ENCODE assay signal across 11 cellular contexts in the genomic region with DNA sequence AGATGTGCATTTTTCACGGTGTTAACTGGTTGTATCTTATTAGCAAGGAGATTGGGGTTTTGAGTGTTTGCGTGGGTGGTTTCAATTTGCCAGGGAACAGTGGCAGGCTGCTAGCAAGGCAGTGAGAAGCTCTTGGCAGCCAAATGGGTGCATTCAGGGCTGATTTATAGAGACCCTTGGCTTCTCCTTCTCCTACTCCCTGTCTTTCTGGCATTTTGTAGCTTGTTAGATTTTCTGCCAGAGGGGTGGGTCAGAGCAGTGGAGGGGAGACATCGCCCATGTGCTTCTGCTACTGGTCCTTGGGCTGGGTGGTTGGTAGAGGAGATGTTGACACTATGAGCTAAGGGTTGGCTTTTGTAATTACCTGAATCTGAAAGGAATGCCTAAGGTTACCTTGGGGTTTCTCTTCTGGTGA. TPM values are rescaled to one million over a fixed set of nuclear protein-coding genes. Genes with fewer than 3 reads are reported as not detected.
DNase-seq lines count a peak whose midpoint lies in the region; ATAC-seq and TF ChIP-seq lines count a peak whose summit lies in the region.
"Had no signal": no experiment of that assay in that cellular context is flagged by ENCODE, and none has a peak within 500 bp of the region (broad histone marks: within the 10 kb centered on the region; RNA-seq: fewer than 3 reads in every experiment).

No MANE protein-coding gene starts in this region.

- H3K4me3 ChIP-seq in gastroesophageal sphincter (no peak overlapping the region), HAP-1 (no peak overlapping the region)
- H3K4me3 ChIP-seq: ovary had no signal

- peaks cover 18 to 90% (median 21%) of the 10 kb centered on the region in 3 donors for H3K4me1 ChIP-seq in gastroesophageal sphincter
- H3K4me1 ChIP-seq in HAP-1: peaks cover 5% of the 10 kb centered on the region; the same call in 1 of the 2 replicates

- POLR2A ChIA-PET in T-cell (lab: Charles Lee): interaction anchor here (0.6 to 1.0 kb wide), 5 partner anchors 9 to 1354 kb away, joined by 3 to 7 read pairs (median 3); no protein-coding TSS in a partner anchor

- intact Hi-C loops in activated CD4-positive, alpha-beta T cell treated with anti-CD3 and anti-CD28 coated beads, Interleukin-2, amount 10 ng/mL, durations not matched to agents 24 days and 14 days (cut with micrococcal nuclease): no loop called here

- H3K27ac ChIP-seq in gastroesophageal sphincter: peak overlapping the region; percentile 91 to 99 (median 94)
- H3K27ac ChIP-seq: ovary had no signal

- no peaks in the 10 kb centered on the region for H3K27me3 Mint-ChIP-seq in activated CD4-positive, alpha-beta T cell treated with anti-CD3 and anti-CD28 coated beads, Interleukin-2, amount 10 ng/mL, durations not matched to agents 24 days and 14 days
- no peaks in the 10 kb centered on the region for H3K27me3 Mint-ChIP-seq in T-cell

- no peak for DNase-seq in activated CD4-positive, alpha-beta T cell treated with anti-CD3 and anti-CD28 coated beads, Interleukin-2, amount 10 ng/mL, durations not matched to agents 24 days and 14 days
- no peak for DNase-seq in activated CD4-positive, alpha-beta T cell treated with anti-CD3 and anti-CD28 coated beads for 48 hours
- DNase-seq in T-cell (no peak), HAP-1 (ENCODE audit: low spot score in 2 of 2) (no peak), NOMO-1 treated with dmso at 0.1 percent for 144 hours (lab: John Stamatoyannopoulos, UW; ENCODE audit: unreplicated experiment) (no peak)
- DNase-seq in stimulated activated effector memory CD8-positive, alpha-beta T cell treated with anti-CD3 and anti-CD28 coated beads, Interleukin-12 subunit alpha, Interleukin-12 subunit beta, amount 100 ng/mL, for 72 hours (ENCODE audit: low spot score in 2 of 2): no peak
- DNase-seq: ovary; stimulated activated CD4-positive, alpha-beta T cell treated with anti-CD3 and anti-CD28 coated beads, Interleukin-2, amount 100 ng/mL, for 24 hours; T-helper 9 cell had no signal

- H3K9me3 ChIP-seq in gastroesophageal sphincter: no peaks in the 10 kb centered on the region
- H3K9me3 ChIP-seq in HAP-1: no peaks in the 10 kb centered on the region
- H3K9me3 ChIP-seq: ovary had no signal

- H3K27me3 ChIP-seq in gastroesophageal sphincter (no peaks in the 10 kb centered on the region), HAP-1 (ENCODE audit: low read depth) (no peaks in the 10 kb centered on the region)
- H3K27me3 ChIP-seq: ovary had no signal

- ATAC-seq in T-cell (replicated peaks in 1 of 4): no peak
- no peak for ATAC-seq in gastroesophageal sphincter
- peak; percentile 49 for ATAC-seq in stimulated activated effector memory CD8-positive, alpha-beta T cell treated with anti-CD3 and anti-CD28 coated beads, Interleukin-12 subunit alpha, Interleukin-12 subunit beta, amount 100 ng/mL, for 72 hours
- ATAC-seq in GM21576 (IDR thresholded peaks at IDR 0.05; ENCODE audit: unreplicated experiment): no peak

- TF ChIP-seq POLR2A in gastroesophageal sphincter (IDR thresholded peaks at IDR 0.05): no peak

- peaks cover 33% of the 10 kb centered on the region for H3K4me1 Mint-ChIP-seq in activated CD4-positive, alpha-beta T cell treated with anti-CD3 and anti-CD28 coated beads, Interleukin-2, amount 10 ng/mL, durations not matched to agents 24 days and 14 days
- H3K4me1 Mint-ChIP-seq in T-cell: peaks cover 56 to 69% (median 63%) of the 10 kb centered on the region in 3 donors
- peaks cover 59% of the 10 kb centered on the region for H3K4me1 Mint-ChIP-seq in stimulated activated effector memory CD8-positive, alpha-beta T cell treated with anti-CD3 and anti-CD28 coated beads, Interleukin-12 subunit alpha, Interleukin-12 subunit beta, amount 100 ng/mL, for 72 hours

- no peak for TF ChIP-seq EP300 in gastroesophageal sphincter (IDR thresholded peaks at IDR 0.05)

- H3K4me3 Mint-ChIP-seq in activated CD4-positive, alpha-beta T cell treated with anti-CD3 and anti-CD28 coated beads, Interleukin-2, amount 10 ng/mL, durations not matched to agents 24 days and 14 days: no peak overlapping the region
- no peak overlapping the region for H3K4me3 Mint-ChIP-seq in T-cell
- H3K4me3 Mint-ChIP-seq in stimulated activated effector memory CD8-positive, alpha-beta T cell treated with anti-CD3 and anti-CD28 coated beads, Interleukin-12 subunit alpha, Interleukin-12 subunit beta, amount 100 ng/mL, for 72 hours: no peak overlapping the region

- no peak for TF ChIP-seq CTCF in gastroesophageal sphincter (IDR thresholded peaks at IDR 0.05)

- in situ Hi-C loops in HAP-1 (cut with MboI; ENCODE audit: low sequenced_read_pairs): loop anchor here (25.0 kb wide), 1 partner anchor 281 kb away; no protein-coding TSS in a partner anchor

- H3K36me3 Mint-ChIP-seq in activated CD4-positive, alpha-beta T cell treated with anti-CD3 and anti-CD28 coated beads, Interleukin-2, amount 10 ng/mL, durations not matched to agents 24 days and 14 days (ENCODE audit: low read depth): peaks cover 57% of the 10 kb centered on the region
- peaks cover 52% of the 10 kb centered on the region for H3K36me3 Mint-ChIP-seq in T-cell
- H3K36me3 Mint-ChIP-seq in stimulated activated effector memory CD8-positive, alpha-beta T cell treated with anti-CD3 and anti-CD28 coated beads, Interleukin-12 subunit alpha, Interleukin-12 subunit beta, amount 100 ng/mL, for 72 hours: peaks cover 78% of the 10 kb centered on the region

- no peaks in the 10 kb centered on the region for H3K9me3 Mint-ChIP-seq in activated CD4-positive, alpha-beta T cell treated with anti-CD3 and anti-CD28 coated beads, Interleukin-2, amount 10 ng/mL, durations not matched to agents 24 days and 14 days
- no peaks in the 10 kb centered on the region for H3K9me3 Mint-ChIP-seq in T-cell
- no peaks in the 10 kb centered on the region for H3K9me3 Mint-ChIP-seq in stimulated activated effector memory CD8-positive, alpha-beta T cell treated with anti-CD3 and anti-CD28 coated beads, Interleukin-12 subunit alpha, Interleukin-12 subunit beta, amount 100 ng/mL, for 72 hours

- WGBS in gastroesophageal sphincter (ENCODE audit: low coverage in 1 of 2), 2 donors: 39 to 61% methylated on average over 2 to 3 of the region's 3 CpGs

- CTCF ChIA-PET in T-cell (lab: Charles Lee): no interaction called here

- peaks cover 3 to 48% of the 10 kb centered on the region in 2 donors for H3K36me3 ChIP-seq in gastroesophageal sphincter
- H3K36me3 ChIP-seq in HAP-1 (replicated peaks): peaks cover 35% of the 10 kb centered on the region
- H3K36me3 ChIP-seq: ovary had no signal

- peak overlapping the region; percentile 0 for H3K27ac Mint-ChIP-seq in activated CD4-positive, alpha-beta T cell treated with anti-CD3 and anti-CD28 coated beads, Interleukin-2, amount 10 ng/mL, durations not matched to agents 24 days and 14 days
- H3K27ac Mint-ChIP-seq in T-cell: peak overlapping the region; percentile 51 to 59
- H3K27ac Mint-ChIP-seq in stimulated activated effector memory CD8-positive, alpha-beta T cell treated with anti-CD3 and anti-CD28 coated beads, Interleukin-12 subunit alpha, Interleukin-12 subunit beta, amount 100 ng/mL, for 72 hours: peak overlapping the region; percentile 61

RNA-seq across cellular contexts. Expression of gene CALM1, which starts 9.6 kb away (rescaled TPM):
- total RNA-seq in activated CD4-positive, alpha-beta T cell treated with anti-CD3 and anti-CD28 coated beads, Interleukin-2, amount 10 ng/mL, durations not matched to agents 24 days and 14 days: 471 and 482 TPM in 2 replicates
- total RNA-seq in T-cell (100 to 1,000 TPM; 642 to 952 (median 674) TPM), gastroesophageal sphincter (100 to 1,000 TPM; 425 to 902 (median 829) TPM)

Comparison
In these comparisons a context has a peak if more than half of its experiments do, and no peak if none do; other contexts are left out.
1. H3K27ac Mint-ChIP-seq: peak in every context shown above with its lines; median percentile 61 in stimulated activated effector memory CD8-positive, alpha-beta T cell treated with anti-CD3 and anti-CD28 coated beads, Interleukin-12 subunit alpha, Interleukin-12 subunit beta, amount 100 ng/mL, for 72 hours; 55 in T-cell; 0 in activated CD4-positive, alpha-beta T cell treated with anti-CD3 and anti-CD28 coated beads, Interleukin-2, amount 10 ng/mL, durations not matched to agents 24 days and 14 days.